In genomic region chr17:78716814-78717393, GRCh38 we compare ENCODE assay signal across 8 cellular contexts.
DNase-seq lines count a peak whose midpoint lies in the region; ATAC-seq and TF ChIP-seq lines count a peak whose summit lies in the region.

No MANE protein-coding gene starts in this region.

- TF ChIP-seq EP300 in upper lobe of left lung (IDR thresholded peaks at IDR 0.05), result no peak

- H3K4me3 ChIP-seq in endodermal cell (ENCODE audit: low read length) (no peak overlapping the region), mucosa of stomach (ENCODE audit: low read length) (no peak overlapping the region), upper lobe of left lung (peak overlapping the region in 3 of 4 donors; percentile 27 to 43 (median 40))

- H3K4me1 Mint-ChIP-seq in endodermal cell, result peaks cover 52% of the 10 kb centered on the region

- H3K36me3 Mint-ChIP-seq in endodermal cell (ENCODE audit: low read depth), result no peaks in the 10 kb centered on the region

- H3K27ac ChIP-seq in endodermal cell (ENCODE audit: low read depth, low read length) (no peak overlapping the region), upper lobe of left lung (peak overlapping the region in 2 of 4 donors; percentile 5 to 60)

- H3K9me3 Mint-ChIP-seq in endodermal cell, result no peaks in the 10 kb centered on the region

- TF ChIP-seq CTCF in endodermal cell (conservative IDR thresholded peaks at IDR 0.05) (no peak), upper lobe of left lung (IDR thresholded peaks at IDR 0.05) (peak in 2 of 6 experiments; percentile 23 to 24)

- no peak for TF ChIP-seq POLR2A in upper lobe of left lung (IDR thresholded peaks at IDR 0.05)

- peak; percentile 68 to 81 for ATAC-seq in upper lobe of left lung (ENCODE audit: low FRiP score in 2 of 2)
- ATAC-seq in GM21526 (IDR thresholded peaks at IDR 0.05; ENCODE audit: low FRiP score, unreplicated experiment), result no peak
- no peak for ATAC-seq in HG02763 (IDR thresholded peaks at IDR 0.05; ENCODE audit: unreplicated experiment)

- peaks cover 13% of the 10 kb centered on the region for H3K4me1 ChIP-seq in endodermal cell (ENCODE audit: control insufficient read depth, insufficient read depth, low read length)
- peaks cover 56% of the 10 kb centered on the region for H3K4me1 ChIP-seq in mucosa of stomach (ENCODE audit: control insufficient read depth, insufficient read depth, low read length)
- peaks cover 52 to 87% (median 58%) of the 10 kb centered on the region in 4 donors for H3K4me1 ChIP-seq in upper lobe of left lung

- whole genome bisulfite sequencing in endodermal cell (ENCODE audit: insufficient coverage in 1 of 2, insufficient read length in 1 of 2), 2 experiments, result 48 to 54% methylated on average over 9 to 19 of the region's 19 CpGs
- 20 to 26% methylated on average over 4 to 18 of the region's 19 CpGs for WGBS in upper lobe of left lung, 2 donors

- no peaks in the 10 kb centered on the region for H3K27me3 Mint-ChIP-seq in endodermal cell (ENCODE audit: insufficient read depth)

- no peaks in the 10 kb centered on the region for H3K36me3 ChIP-seq in endodermal cell (ENCODE audit: control insufficient read depth, insufficient read depth, low read length)
- H3K36me3 ChIP-seq in mucosa of stomach (ENCODE audit: control insufficient read depth, insufficient read depth, low read length), result no peaks in the 10 kb centered on the region
- no peaks in the 10 kb centered on the region for H3K36me3 ChIP-seq in upper lobe of left lung

- no peak overlapping the region for H3K27ac Mint-ChIP-seq in endodermal cell

- no peak overlapping the region for H3K4me3 Mint-ChIP-seq in endodermal cell

- H3K9me3 ChIP-seq in endodermal cell (ENCODE audit: control insufficient read depth, low read length), result no peaks in the 10 kb centered on the region
- H3K9me3 ChIP-seq in mucosa of stomach (ENCODE audit: control insufficient read depth, low read length), result no peaks in the 10 kb centered on the region
- no peaks in the 10 kb centered on the region for H3K9me3 ChIP-seq in upper lobe of left lung

- DNase-seq in D341Med (ENCODE audit: low spot score) (peak; percentile 92), LHCN-M2 (ENCODE audit: low read depth) (peak; percentile 50), T follicular helper cell (ENCODE audit: low read depth) (peak; percentile 25), endodermal cell (peak; percentile 52), upper lobe of left lung (peak; percentile 72 to 77)

- no peaks in the 10 kb centered on the region for H3K27me3 ChIP-seq in endodermal cell (ENCODE audit: control insufficient read depth, insufficient read depth, low read length, poor library complexity, severe bottlenecking)
- H3K27me3 ChIP-seq in mucosa of stomach (ENCODE audit: control insufficient read depth, insufficient read depth, low read length), result no peaks in the 10 kb centered on the region
- no peaks in the 10 kb centered on the region for H3K27me3 ChIP-seq in upper lobe of left lung

- no peak overlapping the region for H3K9ac ChIP-seq in endodermal cell (ENCODE audit: extremely low read depth, low read length, poor library complexity, severe bottlenecking)
- H3K9ac ChIP-seq in mucosa of stomach (ENCODE audit: low read length), result peak overlapping the region; percentile 52

Comparison
In these comparisons a context has a peak if more than half of its experiments do, and no peak if none do; other contexts are left out.
1. DNase-seq: peak in every context shown above with its lines; median percentile 92 in D341Med; 74 in upper lobe of left lung; 52 in endodermal cell; 50 in LHCN-M2; 25 in T follicular helper cell.
2. H3K4me3 ChIP-seq: peak in upper lobe of left lung (3 of 4); none in endodermal cell (single experiment) and mucosa of stomach (single experiment).
3. ATAC-seq: peak in upper lobe of left lung (2 of 2); none in GM21526 (single experiment) and HG02763 (single experiment).